ENCODE assay signal across 1 cellular context in genomic region chr6:70162972-70163371, GRCh38.
TF ChIP-seq lines count a peak whose summit lies in the region.

No MANE protein-coding gene starts in this region.

TF ChIP-seq in K562, 482 proteins besides CTCF, POLR2A, EP300 and RAD21 (continued from another document):
- TF ChIP-seq ZBTB12 (CRISPR knock-in tag; IDR thresholded peaks at IDR 0.05) = no peak
- peak; percentile 23; the same call in 1 of the 2 replicates for TF ChIP-seq LCOR (CRISPR knock-in tag; IDR thresholded peaks at IDR 0.05)
- TF ChIP-seq ESRRA (IDR thresholded peaks at IDR 0.05; ENCODE audit: borderline replicate concordance, low read depth) = peak; percentile 96
- TF ChIP-seq SMARCA4 (IDR thresholded peaks at IDR 0.05) = peak; percentile 90
- TF ChIP-seq, protein P1, sequence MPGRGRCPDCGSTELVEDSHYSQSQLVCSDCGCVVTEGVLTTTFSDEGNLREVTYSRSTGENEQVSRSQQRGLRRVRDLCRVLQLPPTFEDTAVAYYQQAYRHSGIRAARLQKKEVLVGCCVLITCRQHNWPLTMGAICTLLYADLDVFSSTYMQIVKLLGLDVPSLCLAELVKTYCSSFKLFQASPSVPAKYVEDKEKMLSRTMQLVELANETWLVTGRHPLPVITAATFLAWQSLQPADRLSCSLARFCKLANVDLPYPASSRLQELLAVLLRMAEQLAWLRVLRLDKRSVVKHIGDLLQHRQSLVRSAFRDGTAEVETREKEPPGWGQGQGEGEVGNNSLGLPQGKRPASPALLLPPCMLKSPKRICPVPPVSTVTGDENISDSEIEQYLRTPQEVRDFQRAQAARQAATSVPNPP (IDR thresholded peaks at IDR 0.05; ENCODE audit: borderline replicate concordance, insufficient read depth, insufficient read length) = no peak
- TF ChIP-seq SMARCE1 (IDR thresholded peaks at IDR 0.05) = peak; percentile 91
- TF ChIP-seq, protein P2, sequence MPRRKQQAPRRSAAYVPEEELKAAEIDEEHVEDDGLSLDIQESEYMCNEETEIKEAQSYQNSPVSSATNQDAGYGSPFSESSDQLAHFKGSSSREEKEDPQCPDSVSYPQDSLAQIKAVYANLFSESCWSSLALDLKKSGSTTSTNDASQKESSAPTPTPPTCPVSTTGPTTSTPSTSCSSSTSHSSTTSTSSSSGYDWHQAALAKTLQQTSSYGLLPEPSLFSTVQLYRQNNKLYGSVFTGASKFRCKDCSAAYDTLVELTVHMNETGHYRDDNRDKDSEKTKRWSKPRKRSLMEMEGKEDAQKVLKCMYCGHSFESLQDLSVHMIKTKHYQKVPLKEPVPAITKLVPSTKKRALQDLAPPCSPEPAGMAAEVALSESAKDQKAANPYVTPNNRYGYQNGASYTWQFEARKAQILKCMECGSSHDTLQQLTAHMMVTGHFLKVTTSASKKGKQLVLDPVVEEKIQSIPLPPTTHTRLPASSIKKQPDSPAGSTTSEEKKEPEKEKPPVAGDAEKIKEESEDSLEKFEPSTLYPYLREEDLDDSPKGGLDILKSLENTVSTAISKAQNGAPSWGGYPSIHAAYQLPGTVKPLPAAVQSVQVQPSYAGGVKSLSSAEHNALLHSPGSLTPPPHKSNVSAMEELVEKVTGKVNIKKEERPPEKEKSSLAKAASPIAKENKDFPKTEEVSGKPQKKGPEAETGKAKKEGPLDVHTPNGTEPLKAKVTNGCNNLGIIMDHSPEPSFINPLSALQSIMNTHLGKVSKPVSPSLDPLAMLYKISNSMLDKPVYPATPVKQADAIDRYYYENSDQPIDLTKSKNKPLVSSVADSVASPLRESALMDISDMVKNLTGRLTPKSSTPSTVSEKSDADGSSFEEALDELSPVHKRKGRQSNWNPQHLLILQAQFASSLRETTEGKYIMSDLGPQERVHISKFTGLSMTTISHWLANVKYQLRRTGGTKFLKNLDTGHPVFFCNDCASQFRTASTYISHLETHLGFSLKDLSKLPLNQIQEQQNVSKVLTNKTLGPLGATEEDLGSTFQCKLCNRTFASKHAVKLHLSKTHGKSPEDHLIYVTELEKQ (CRISPR knock-in tag; IDR thresholded peaks at IDR 0.05) = no peak
- TF ChIP-seq ETV1 (tag; conservative IDR thresholded peaks at IDR 0.05; ENCODE audit: low read depth) = peak; percentile 86
- TF ChIP-seq DPF2 (IDR thresholded peaks at IDR 0.05) = peak; percentile 90
- TF ChIP-seq TRIM24 (IDR thresholded peaks at IDR 0.05) = peak; percentile 11 to 15; a peak in 1 of 4 replicates
- TF ChIP-seq SRSF7 (optimal IDR thresholded peaks at IDR 0.05; ENCODE audit: low read depth, low read length) = no peak
- peak; percentile 87 for TF ChIP-seq TCF3 (CRISPR knock-in tag; IDR thresholded peaks at IDR 0.05)
- no peak for TF ChIP-seq ZNF239 (CRISPR knock-in tag; IDR thresholded peaks at IDR 0.05)
- TF ChIP-seq LEF1 (IDR thresholded peaks at IDR 0.05) = peak; percentile 84
- TF ChIP-seq NCOR1 (IDR thresholded peaks at IDR 0.05) = peak; percentile 66
- TF ChIP-seq ARID1B (IDR thresholded peaks at IDR 0.05) = peak; percentile 94
- TF ChIP-seq NCOA1 (IDR thresholded peaks at IDR 0.05; ENCODE audit: low read depth) = 0 out of 2 replicates have a peak, but pooled peaks have one; percentile 33
- peak; percentile 65 for TF ChIP-seq CBFA2T2 (conservative IDR thresholded peaks at IDR 0.05)
- TF ChIP-seq, protein P3, sequence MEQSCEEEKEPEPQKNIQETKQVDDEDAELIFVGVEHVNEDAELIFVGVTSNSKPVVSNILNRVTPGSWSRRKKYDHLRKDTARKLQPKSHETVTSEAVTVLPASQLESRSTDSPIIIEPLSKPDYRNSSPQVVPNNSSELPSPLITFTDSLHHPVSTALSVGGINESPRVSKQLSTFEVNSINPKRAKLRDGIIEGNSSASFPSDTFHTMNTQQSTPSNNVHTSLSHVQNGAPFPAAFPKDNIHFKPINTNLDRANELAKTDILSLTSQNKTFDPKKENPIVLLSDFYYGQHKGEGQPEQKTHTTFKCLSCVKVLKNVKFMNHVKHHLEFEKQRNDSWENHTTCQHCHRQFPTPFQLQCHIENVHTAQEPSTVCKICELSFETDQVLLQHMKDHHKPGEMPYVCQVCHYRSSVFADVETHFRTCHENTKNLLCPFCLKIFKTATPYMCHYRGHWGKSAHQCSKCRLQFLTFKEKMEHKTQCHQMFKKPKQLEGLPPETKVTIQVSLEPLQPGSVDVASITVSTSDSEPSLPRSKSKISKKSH (CRISPR knock-in tag; IDR thresholded peaks at IDR 0.05) = no peak
- TF ChIP-seq MEIS2 (IDR thresholded peaks at IDR 0.05; ENCODE audit: partially characterized antibody) = peak; percentile 41
- TF ChIP-seq ELF1 (tag; IDR thresholded peaks at IDR 0.05) = no peak
- TF ChIP-seq ARHGAP35 (IDR thresholded peaks at IDR 0.05; ENCODE audit: partially characterized antibody) = no peak
- 0 out of 4 replicates have a peak, but pooled peaks of 1 of the 2 experiments have one; percentile 12 for TF ChIP-seq FOXA3 (CRISPR knock-in tag; conservative IDR thresholded peaks at IDR 0.05 in 1 of 2, IDR thresholded peaks at IDR 0.05 in 1 of 2)
- TF ChIP-seq NBN (IDR thresholded peaks at IDR 0.05; ENCODE audit: low read depth) = no peak
- TF ChIP-seq SOX6 (IDR thresholded peaks at IDR 0.05) = peak; percentile 69; the same call in 1 of the 2 replicates
- peak; percentile 69 for TF ChIP-seq STAT5A (IDR thresholded peaks at IDR 0.05; ENCODE audit: borderline replicate concordance, low read length)
- no peak for TF ChIP-seq DMBX1 (CRISPR knock-in tag; IDR thresholded peaks at IDR 0.05; ENCODE audit: borderline replicate concordance)
- TF ChIP-seq ID3 (CRISPR knock-in tag; IDR thresholded peaks at IDR 0.05) = no peak
- TF ChIP-seq ID3 (tag; IDR thresholded peaks at IDR 0.05) = peak; percentile 91
- TF ChIP-seq CBFA2T3 (IDR thresholded peaks at IDR 0.05) = peak; percentile 84
- TF ChIP-seq COPS2 (conservative IDR thresholded peaks at IDR 0.05) = no peak
- TF ChIP-seq ZBTB49 (CRISPR knock-in tag; IDR thresholded peaks at IDR 0.05; ENCODE audit: borderline replicate concordance) = no peak
- no peak for TF ChIP-seq BMI1 (IDR thresholded peaks at IDR 0.05; ENCODE audit: low read length)
- no peak for TF ChIP-seq HSF4 (CRISPR knock-in tag; IDR thresholded peaks at IDR 0.05; ENCODE audit: borderline replicate concordance)
- peak in 1 of 2 experiments; percentile 47; a peak in 2 of 4 replicates for TF ChIP-seq KDM1A (IDR thresholded peaks at IDR 0.05)
- TF ChIP-seq MCM7 (IDR thresholded peaks at IDR 0.05) = 0 out of 4 replicates have a peak, but pooled peaks of 1 of the 2 experiments have one; percentile 38
- no peak for TF ChIP-seq ZNF146 (CRISPR knock-in tag; IDR thresholded peaks at IDR 0.05; ENCODE audit: unreplicated experiment)
- TF ChIP-seq ZNF766 (CRISPR knock-in tag; conservative IDR thresholded peaks at IDR 0.05) = no peak
- peak; percentile 95; the same call in 1 of the 2 replicates for TF ChIP-seq ARID3A (IDR thresholded peaks at IDR 0.05; ENCODE audit: borderline replicate concordance, low read depth, low read length)
- peak; percentile 86; the same call in 1 of the 2 replicates for TF ChIP-seq SMARCC2 (IDR thresholded peaks at IDR 0.05; ENCODE audit: low read depth)
